ENCODE assay signal across 1 cellular context in genomic region chr18:63144748-63145147, GRCh38.
TF ChIP-seq lines count a peak whose summit lies in the region.

No MANE protein-coding gene starts in this region.

TF ChIP-seq in HepG2, 621 proteins besides CTCF, POLR2A, EP300 and RAD21 (continued from another document):
- TF ChIP-seq, protein P1, sequence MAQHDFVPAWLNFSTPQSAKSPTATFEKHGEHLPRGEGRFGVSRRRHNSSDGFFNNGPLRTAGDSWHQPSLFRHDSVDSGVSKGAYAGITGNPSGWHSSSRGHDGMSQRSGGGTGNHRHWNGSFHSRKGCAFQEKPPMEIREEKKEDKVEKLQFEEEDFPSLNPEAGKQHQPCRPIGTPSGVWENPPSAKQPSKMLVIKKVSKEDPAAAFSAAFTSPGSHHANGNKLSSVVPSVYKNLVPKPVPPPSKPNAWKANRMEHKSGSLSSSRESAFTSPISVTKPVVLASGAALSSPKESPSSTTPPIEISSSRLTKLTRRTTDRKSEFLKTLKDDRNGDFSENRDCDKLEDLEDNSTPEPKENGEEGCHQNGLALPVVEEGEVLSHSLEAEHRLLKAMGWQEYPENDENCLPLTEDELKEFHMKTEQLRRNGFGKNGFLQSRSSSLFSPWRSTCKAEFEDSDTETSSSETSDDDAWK (CRISPR knock-in tag; IDR thresholded peaks at IDR 0.05): no peak
